Comparison of ENCODE assay signal across 29 cellular contexts in genomic region chr15:83842281-83842680, GRCh38.
"Had no signal": no experiment of that assay in that cellular context is flagged by ENCODE, and none has a peak within 500 bp of the region (broad histone marks: within the 10 kb centered on the region; RNA-seq: fewer than 3 reads in every experiment).

No MANE protein-coding gene starts in this region.

- H3K9me3 ChIP-seq: breast epithelium, gastrocnemius medialis, left lung, pancreas, prostate gland, stomach, suprapubic skin, tibial artery had no signal

- H3K27me3 ChIP-seq: breast epithelium, gastrocnemius medialis, left lung, pancreas, stomach, suprapubic skin, tibial artery had no signal

- DNase-seq: activated B cell treated with CpG ODN at 0.5 μM for 24 hours; activated CD8-positive, alpha-beta memory T cell treated with anti-CD3 and anti-CD28 coated beads, Interleukin-2, amount 10 ng/mL, durations not matched to agents 7 days and 5 days; activated CD8-positive, alpha-beta T cell treated with anti-CD3 and anti-CD28 coated beads, Interleukin-2, amount 10 ng/mL, durations not matched to agents 7 days and 5 days; activated naive CD8-positive, alpha-beta T cell treated with anti-CD3 and anti-CD28 coated beads, Interleukin-2, amount 50 U/mL, for 24 hours; activated T-cell treated with anti-CD3 and anti-CD28 coated beads, Interleukin-2, amount 50 U/mL, for 48 hours; central memory CD4-positive, alpha-beta T cell; gastrocnemius medialis; head of caudate nucleus; hypothalamus; kidney glomerular epithelial cell; left lung; naive B cell; nephron progenitor cell; nucleus accumbens; pancreas; stimulated activated CD4-positive, alpha-beta T cell treated with anti-CD3 and anti-CD28 coated beads, Interleukin-2, amount 100 ng/mL, for 24 hours; stimulated activated naive B cell treated with anti-CD40 and anti-IgM and Interleukin-4, amounts not matched to agents 10 μg/mL and 1 μg/mL and 100 μg/mL, for 72 hours; stomach; T-helper 2 cell; tibial artery had no signal

- H3K4me3 ChIP-seq: breast epithelium, gastrocnemius medialis, left lung, pancreas, prostate gland, smooth muscle cell, stomach, suprapubic skin, tibial artery had no signal

- ATAC-seq: activated CD8-positive, alpha-beta memory T cell treated with anti-CD3 and anti-CD28 coated beads, Interleukin-2, amount 10 ng/mL, durations not matched to agents 7 days and 5 days; activated CD8-positive, alpha-beta T cell treated with anti-CD3 and anti-CD28 coated beads, Interleukin-2, amount 10 ng/mL, durations not matched to agents 7 days and 5 days; activated naive CD8-positive, alpha-beta T cell treated with anti-CD3 and anti-CD28 coated beads, Interleukin-2, amount 50 U/mL, for 24 hours; gastrocnemius medialis; left lung; pancreas; stimulated activated naive B cell treated with anti-CD40 and anti-IgM and Interleukin-4, amounts not matched to agents 10 μg/mL and 1 μg/mL and 100 μg/mL, for 72 hours had no signal

- FAIRE-seq: endometrium, pancreas had no signal

- H3K36me3 ChIP-seq: breast epithelium, gastrocnemius medialis, left lung, pancreas, prostate gland, stomach, suprapubic skin, tibial artery had no signal

- H3K27me3 Mint-ChIP-seq: activated B cell treated with CpG ODN at 0.5 μM for 24 hours; dendritic cell treated with granulocyte-macrophage colony-stimulating factor and Interleukin-4, amounts not matched to agents 40 ng/mL and 50 ng/mL, for 4 days; stimulated activated naive B cell treated with anti-CD40 and anti-IgM and Interleukin-4, amounts not matched to agents 10 μg/mL and 1 μg/mL and 100 μg/mL, for 72 hours had no signal

- H3K4me1 Mint-ChIP-seq: activated B cell treated with CpG ODN at 0.5 μM for 24 hours; activated CD8-positive, alpha-beta memory T cell treated with anti-CD3 and anti-CD28 coated beads, Interleukin-2, amount 10 ng/mL, durations not matched to agents 7 days and 5 days; activated naive CD4-positive, alpha-beta T cell treated with anti-CD3 and anti-CD28 coated beads, Interleukin-2, amount 50 U/mL, for 24 hours; activated naive CD8-positive, alpha-beta T cell treated with anti-CD3 and anti-CD28 coated beads, Interleukin-2, amount 50 U/mL, for 24 hours; naive B cell; nephron progenitor cell; stimulated activated naive B cell treated with anti-CD40 and anti-IgM and Interleukin-4, amounts not matched to agents 10 μg/mL and 1 μg/mL and 100 μg/mL, for 72 hours had no signal

- H3K4me2 ChIP-seq: smooth muscle cell had no signal

- H3K4me3 Mint-ChIP-seq: activated B cell treated with CpG ODN at 0.5 μM for 24 hours; activated CD8-positive, alpha-beta memory T cell treated with anti-CD3 and anti-CD28 coated beads, Interleukin-2, amount 10 ng/mL, durations not matched to agents 7 days and 5 days; activated CD8-positive, alpha-beta T cell treated with anti-CD3 and anti-CD28 coated beads, Interleukin-2, amount 10 ng/mL, durations not matched to agents 7 days and 5 days; activated naive CD4-positive, alpha-beta T cell treated with anti-CD3 and anti-CD28 coated beads, Interleukin-2, amount 50 U/mL, for 24 hours; activated naive CD8-positive, alpha-beta T cell treated with anti-CD3 and anti-CD28 coated beads, Interleukin-2, amount 50 U/mL, for 24 hours; dendritic cell treated with granulocyte-macrophage colony-stimulating factor and Interleukin-4, amounts not matched to agents 40 ng/mL and 50 ng/mL, for 4 days; naive B cell; nephron progenitor cell; stimulated activated naive B cell treated with anti-CD40 and anti-IgM and Interleukin-4, amounts not matched to agents 10 μg/mL and 1 μg/mL and 100 μg/mL, for 72 hours had no signal

- H3K9me3 Mint-ChIP-seq: activated B cell treated with CpG ODN at 0.5 μM for 24 hours; activated naive CD4-positive, alpha-beta T cell treated with anti-CD3 and anti-CD28 coated beads, Interleukin-2, amount 50 U/mL, for 24 hours; activated naive CD8-positive, alpha-beta T cell treated with anti-CD3 and anti-CD28 coated beads, Interleukin-2, amount 50 U/mL, for 24 hours; activated T-helper 2 cell treated with anti-CD3 and anti-CD28 coated beads, Interferon-gamma antibody, Interleukin-2, Interleukin-4, amounts not matched to agents 10 μg/mL and 5 μg/mL and 100 μg/mL, durations not matched to agents 14 hours and 24 hours and 36 hours; dendritic cell treated with granulocyte-macrophage colony-stimulating factor and Interleukin-4, amounts not matched to agents 40 ng/mL and 50 ng/mL, for 4 days; nephron progenitor cell; stimulated activated naive B cell treated with anti-CD40 and anti-IgM and Interleukin-4, amounts not matched to agents 10 μg/mL and 1 μg/mL and 100 μg/mL, for 72 hours had no signal

- H3K27ac ChIP-seq: breast epithelium, epithelial cell of prostate, gastrocnemius medialis, left lung, pancreas, prostate gland, stomach, suprapubic skin, tibial artery had no signal

- H3K4me1 ChIP-seq: breast epithelium, left lung, prostate gland, suprapubic skin had no signal

- H3K36me3 Mint-ChIP-seq: activated CD8-positive, alpha-beta memory T cell treated with anti-CD3 and anti-CD28 coated beads, Interleukin-2, amount 10 ng/mL, durations not matched to agents 7 days and 5 days; activated naive CD4-positive, alpha-beta T cell treated with anti-CD3 and anti-CD28 coated beads, Interleukin-2, amount 50 U/mL, for 24 hours; naive B cell; stimulated activated naive B cell treated with anti-CD40 and anti-IgM and Interleukin-4, amounts not matched to agents 10 μg/mL and 1 μg/mL and 100 μg/mL, for 72 hours had no signal

- H3K27ac Mint-ChIP-seq: activated B cell treated with CpG ODN at 0.5 μM for 24 hours; activated CD8-positive, alpha-beta memory T cell treated with anti-CD3 and anti-CD28 coated beads, Interleukin-2, amount 10 ng/mL, durations not matched to agents 7 days and 5 days; activated CD8-positive, alpha-beta T cell treated with anti-CD3 and anti-CD28 coated beads, Interleukin-2, amount 10 ng/mL, durations not matched to agents 7 days and 5 days; activated naive CD4-positive, alpha-beta T cell treated with anti-CD3 and anti-CD28 coated beads, Interleukin-2, amount 50 U/mL, for 24 hours; activated naive CD8-positive, alpha-beta T cell treated with anti-CD3 and anti-CD28 coated beads, Interleukin-2, amount 50 U/mL, for 24 hours; activated T-helper 2 cell treated with anti-CD3 and anti-CD28 coated beads, Interferon-gamma antibody, Interleukin-2, Interleukin-4, amounts not matched to agents 10 μg/mL and 5 μg/mL and 100 μg/mL, durations not matched to agents 14 hours and 24 hours and 36 hours; dendritic cell treated with granulocyte-macrophage colony-stimulating factor and Interleukin-4, amounts not matched to agents 40 ng/mL and 50 ng/mL, for 4 days; naive B cell; nephron progenitor cell; stimulated activated naive B cell treated with anti-CD40 and anti-IgM and Interleukin-4, amounts not matched to agents 10 μg/mL and 1 μg/mL and 100 μg/mL, for 72 hours had no signal
